ENCODE assay signal across 8 cellular contexts in genomic region chr15:93072440-93073394, GRCh38. TPM values are rescaled to one million over a fixed set of nuclear protein-coding genes. Genes with fewer than 3 reads are reported as not detected.
DNase-seq lines count a peak whose midpoint lies in the region; TF ChIP-seq lines count a peak whose summit lies in the region.

No MANE protein-coding gene starts in this region.

- H3K36me3 ChIP-seq in SJSA1, result 0 out of 2 replicates have a peak, but pooled peaks cover 4% of the 10 kb centered on the region
- H3K36me3 ChIP-seq in esophagus muscularis mucosa, result no peaks in the 10 kb centered on the region
- no peaks in the 10 kb centered on the region for H3K36me3 ChIP-seq in mucosa of rectum (ENCODE audit: control insufficient read depth in 2 of 2, insufficient read depth in 2 of 2, low read length in 2 of 2)
- H3K36me3 ChIP-seq in urinary bladder (ENCODE audit: insufficient read depth), result no peaks in the 10 kb centered on the region

- peak overlapping the region; percentile 1; the same call in 1 of the 2 replicates for H3K27ac ChIP-seq in SJSA1
- H3K27ac ChIP-seq in esophagus muscularis mucosa (replicated peaks in 1 of 4), result peak overlapping the region; percentile 95 to 98 (median 97)
- peak overlapping the region; percentile 61 to 62 for H3K27ac ChIP-seq in mucosa of rectum (ENCODE audit: low read depth in 2 of 2, low read length in 2 of 2)
- H3K27ac ChIP-seq in urinary bladder (ENCODE audit: low read depth), result no peak overlapping the region

- TF ChIP-seq POLR2A in esophagus muscularis mucosa (IDR thresholded peaks at IDR 0.05; ENCODE audit: low read depth), result peak; percentile 36

- intact Hi-C loops in esophagus muscularis mucosa (cut with DNase I), result no loop called here

- DNase-seq in 8988T (peak; percentile 79), H4 (ENCODE audit: low spot score) (peak; percentile 19), SJSA1 (ENCODE audit: low read depth in 1 of 2, low spot score in 2 of 2) (peak; percentile 67 to 83), esophagus muscularis mucosa (ENCODE audit: extremely low spot score) (no peak), CD1c-positive myeloid dendritic cell (ENCODE audit: extremely low spot score) (no peak), inferior parietal cortex (ENCODE audit: extremely low spot score) (no peak)

- peak in 1 of 3 experiments; percentile 16 for TF ChIP-seq CTCF in esophagus muscularis mucosa (IDR thresholded peaks at IDR 0.05)

- H3K27me3 ChIP-seq in SJSA1 (replicated peaks) (no peaks in the 10 kb centered on the region; the same call in 1 of the 2 replicates), esophagus muscularis mucosa (peaks cover 0 to 15% (median 0%) of the 10 kb centered on the region in 4 donors), mucosa of rectum (ENCODE audit: control insufficient read depth in 2 of 2, insufficient read depth in 2 of 2, low read length in 2 of 2) (peaks cover 18 to 27% of the 10 kb centered on the region in 2 donors)

- peaks cover 21% of the 10 kb centered on the region for H3K4me1 ChIP-seq in SJSA1 (replicated peaks)
- H3K4me1 ChIP-seq in esophagus muscularis mucosa, result peaks cover 16 to 85% (median 75%) of the 10 kb centered on the region in 4 donors
- H3K4me1 ChIP-seq in mucosa of rectum (ENCODE audit: control insufficient read depth in 2 of 2, insufficient read depth in 2 of 2, low read length in 2 of 2), result peaks cover 2% of the 10 kb centered on the region in 2 donors
- H3K4me1 ChIP-seq in urinary bladder (ENCODE audit: insufficient read depth), result peaks cover 2% of the 10 kb centered on the region

- whole genome bisulfite sequencing in esophagus muscularis mucosa, result 0% methylated on average over 14 of the region's 92 CpGs
- under 1% methylated on average over 91 of the region's 92 CpGs for WGBS in urinary bladder

- H3K9ac ChIP-seq in mucosa of rectum (ENCODE audit: low read depth in 1 of 2, low read length in 2 of 2), result peak overlapping the region; percentile 24 to 54

- peak overlapping the region; percentile 58 for H3K4me3 ChIP-seq in SJSA1
- H3K4me3 ChIP-seq in esophagus muscularis mucosa, result peak overlapping the region; percentile 74 to 96 (median 88)
- peak overlapping the region; percentile 54 to 58 for H3K4me3 ChIP-seq in mucosa of rectum (ENCODE audit: low read length in 2 of 2)
- H3K4me3 ChIP-seq in urinary bladder (ENCODE audit: low read depth, low read length), result peak overlapping the region; percentile 58

- TF ChIP-seq EP300 in esophagus muscularis mucosa (IDR thresholded peaks at IDR 0.05), result no peak

- H3K9me3 ChIP-seq in SJSA1 (replicated peaks), result no peaks in the 10 kb centered on the region; the same call in 1 of the 2 replicates
- H3K9me3 ChIP-seq in esophagus muscularis mucosa, result no peaks in the 10 kb centered on the region
- no peaks in the 10 kb centered on the region for H3K9me3 ChIP-seq in mucosa of rectum (ENCODE audit: control insufficient read depth in 2 of 2, low read length in 2 of 2)

RNA-seq across cellular contexts. Expression of gene RGMA, which starts 16.3 kb away (rescaled TPM):
- 0.29 and 0.72 TPM in 2 replicates for total RNA-seq in H4 (2014; rRNA removed; shearing (Covaris generic))
- 3.6 and 4.0 TPM in 2 replicates for total RNA-seq in SJSA1 (2014; rRNA removed; shearing (Covaris generic))
- 100 to 1,000 TPM; 101 to 312 (median 188) TPM for total RNA-seq in esophagus muscularis mucosa
- total RNA-seq in urinary bladder, result 3.4 TPM
- 13.6 TPM for polyA plus RNA-seq in urinary bladder

Comparison
In these comparisons a context has a peak if more than half of its experiments do, and no peak if none do; other contexts are left out.
1. DNase-seq: peak in 8988T (single experiment), H4 (single experiment) and SJSA1 (2 of 2); none in esophagus muscularis mucosa (single experiment), CD1c-positive myeloid dendritic cell (single experiment) and inferior parietal cortex (single experiment).
2. RNA of gene RGMA, which starts 16.3 kb away (total RNA-seq): 101 to 312 TPM in esophagus muscularis mucosa; 3.6 to 4.0 TPM in SJSA1, 3.4 TPM in urinary bladder (single experiment) and 0.29 to 0.72 TPM in H4; every median in the first group is over 10 times any median in the second.
3. Peak in every context shown above with its lines, with median percentiles within 50 percentile points of each other: H3K4me3 ChIP-seq.